Comparison of ENCODE assay signal across 12 cellular contexts in genomic region chr7:106281919-106282318, GRCh38. TPM values are rescaled to one million over a fixed set of nuclear protein-coding genes. Genes with fewer than 3 reads are reported as not detected.
DNase-seq lines count a peak whose midpoint lies in the region; ATAC-seq and TF ChIP-seq lines count a peak whose summit lies in the region.
"Had no signal": no experiment of that assay in that cellular context is flagged by ENCODE, and none has a peak within 500 bp of the region (broad histone marks: within the 10 kb centered on the region; RNA-seq: fewer than 3 reads in every experiment).

No MANE protein-coding gene starts in this region.

- H3K4me1 ChIP-seq in endodermal cell (ENCODE audit: control insufficient read depth, insufficient read depth, low read length) (no peaks in the 10 kb centered on the region), gastroesophageal sphincter (peaks cover 5 to 52% (median 12%) of the 10 kb centered on the region in 3 donors)

- peaks cover 59% of the 10 kb centered on the region for H3K4me1 Mint-ChIP-seq in activated CD4-positive, alpha-beta memory T cell treated with anti-CD3 and anti-CD28 coated beads for 36 hours (ENCODE audit: low read depth)
- H3K4me1 Mint-ChIP-seq in endodermal cell, result peaks cover 18% of the 10 kb centered on the region

- peaks cover 65% of the 10 kb centered on the region for H3K36me3 Mint-ChIP-seq in activated CD4-positive, alpha-beta memory T cell treated with anti-CD3 and anti-CD28 coated beads for 36 hours
- peaks cover 12% of the 10 kb centered on the region for H3K36me3 Mint-ChIP-seq in endodermal cell (ENCODE audit: low read depth)

- H3K9me3 Mint-ChIP-seq in activated CD4-positive, alpha-beta memory T cell treated with anti-CD3 and anti-CD28 coated beads for 36 hours, result no peaks in the 10 kb centered on the region
- no peaks in the 10 kb centered on the region for H3K9me3 Mint-ChIP-seq in endodermal cell
- H3K9me3 Mint-ChIP-seq: T-cell had no signal

- H3K27me3 ChIP-seq in endodermal cell (ENCODE audit: control insufficient read depth, insufficient read depth, low read length, poor library complexity, severe bottlenecking) (no peaks in the 10 kb centered on the region), gastroesophageal sphincter (no peaks in the 10 kb centered on the region)

- TF ChIP-seq POLR2A in gastroesophageal sphincter (IDR thresholded peaks at IDR 0.05), result no peak

- peaks cover 2% of the 10 kb centered on the region for H3K27me3 Mint-ChIP-seq in activated CD4-positive, alpha-beta memory T cell treated with anti-CD3 and anti-CD28 coated beads for 36 hours
- no peaks in the 10 kb centered on the region for H3K27me3 Mint-ChIP-seq in endodermal cell (ENCODE audit: insufficient read depth)
- H3K27me3 Mint-ChIP-seq: T-cell had no signal

- peaks cover 41% of the 10 kb centered on the region for H3K36me3 ChIP-seq in endodermal cell (ENCODE audit: control insufficient read depth, insufficient read depth, low read length)
- no peaks in the 10 kb centered on the region for H3K36me3 ChIP-seq in gastroesophageal sphincter

- intact Hi-C loops in activated CD4-positive, alpha-beta memory T cell treated with anti-CD3 and anti-CD28 coated beads for 36 hours (cut with micrococcal nuclease), result loop anchor here (5.0 to 10.0 kb wide), 3 partner anchors 453 to 1337 kb away; partner anchors contain the start of gene KMT2E

- no peak for TF ChIP-seq EP300 in gastroesophageal sphincter (IDR thresholded peaks at IDR 0.05)

- WGBS in endodermal cell (ENCODE audit: insufficient coverage in 1 of 2, insufficient read length in 1 of 2), 2 experiments, result 99 to 100% methylated on average over 3 of the region's 3 CpGs
- 99 to 100% methylated on average over 3 of the region's 3 CpGs for whole genome bisulfite sequencing in gastroesophageal sphincter (ENCODE audit: low coverage in 1 of 2), 2 donors

- H3K27ac ChIP-seq in endodermal cell (ENCODE audit: low read depth, low read length) (no peak overlapping the region), gastroesophageal sphincter (no peak overlapping the region)

- no peaks in the 10 kb centered on the region for H3K9me3 ChIP-seq in endodermal cell (ENCODE audit: control insufficient read depth, low read length)
- no peaks in the 10 kb centered on the region for H3K9me3 ChIP-seq in gastroesophageal sphincter

- CTCF ChIA-PET in activated CD4-positive, alpha-beta memory T cell treated with anti-CD3 and anti-CD28 coated beads for 36 hours (lab: Charles Lee), result interaction anchor here (1.3 to 1.4 kb wide), 2 partner anchors 84 to 106 kb away, joined by 3 to 5 read pairs; no protein-coding TSS in a partner anchor

- TF ChIP-seq CTCF in endodermal cell (conservative IDR thresholded peaks at IDR 0.05) (no peak), gastroesophageal sphincter (IDR thresholded peaks at IDR 0.05) (no peak)

- peak overlapping the region; percentile 97 for H3K4me3 ChIP-seq in endodermal cell (ENCODE audit: low read length)
- H3K4me3 ChIP-seq in gastroesophageal sphincter, result no peak overlapping the region

- POLR2A ChIA-PET in activated CD4-positive, alpha-beta memory T cell treated with anti-CD3 and anti-CD28 coated beads for 36 hours (lab: Charles Lee), result interaction anchor here (0.9 to 2.0 kb wide), 8 partner anchors 9 to 143 kb away, joined by 3 to 15 read pairs (median 4); no protein-coding TSS in a partner anchor

- peak overlapping the region; percentile 90 for H3K4me3 Mint-ChIP-seq in activated CD4-positive, alpha-beta memory T cell treated with anti-CD3 and anti-CD28 coated beads for 36 hours
- peak overlapping the region; percentile 73 for H3K4me3 Mint-ChIP-seq in endodermal cell

- ATAC-seq in stimulated activated naive CD8-positive, alpha-beta T cell treated with anti-CD3 and anti-CD28 coated beads, Interleukin-15, Interleukin-2, amounts not matched to agents 100 U/mL and 50 U/mL, for 24 hours, result no peak
- ATAC-seq in gastroesophageal sphincter, result no peak
- ATAC-seq: T-cell had no signal

- H3K9ac ChIP-seq in endodermal cell (ENCODE audit: extremely low read depth, low read length, poor library complexity, severe bottlenecking), result peak overlapping the region; percentile 9

- peak; percentile 55 for DNase-seq in activated CD8-positive, alpha-beta memory T cell treated with anti-CD3 and anti-CD28 coated beads, Interleukin-2, amount 50 U/mL, for 48 hours
- no peak for DNase-seq in activated CD8-positive, alpha-beta memory T cell treated with anti-CD3 and anti-CD28 coated beads, Interleukin-2, amount 50 U/mL, for 4 hours
- peak; percentile 49 for DNase-seq in activated CD4-positive, alpha-beta memory T cell treated with anti-CD3 and anti-CD28 coated beads for 36 hours
- DNase-seq in endodermal cell (no peak), DMS 273 (lab: John Stamatoyannopoulos, UW; ENCODE audit: unreplicated experiment) (no peak), nucleus accumbens (lab: John Stamatoyannopoulos, UW) (no peak)
- peak; percentile 23 for DNase-seq in stimulated activated naive CD8-positive, alpha-beta T cell treated with anti-CD3 and anti-CD28 coated beads, Interleukin-15, Interleukin-2, amounts not matched to agents 100 U/mL and 50 U/mL, for 24 hours
- DNase-seq: NCI-H1436; NK-92 treated with Interleukin-12 subunit alpha and Interleukin-12 subunit beta, amount 100 ng/mL, for 24 hours; retina; T-cell had no signal

- peak overlapping the region; percentile 98 for H3K27ac Mint-ChIP-seq in activated CD4-positive, alpha-beta memory T cell treated with anti-CD3 and anti-CD28 coated beads for 36 hours
- H3K27ac Mint-ChIP-seq in endodermal cell, result no peak overlapping the region
- H3K27ac Mint-ChIP-seq: T-cell had no signal

RNA-seq across cellular contexts. Expression of gene NAMPT, which starts 2.9 kb away (rescaled TPM):
- 100 to 1,000 TPM; 543 to 552 TPM for total RNA-seq in activated CD4-positive, alpha-beta memory T cell treated with anti-CD3 and anti-CD28 coated beads for 36 hours
- total RNA-seq in endodermal cell (100 to 1,000 TPM; 101 to 111 TPM), gastroesophageal sphincter (100 to 1,000 TPM in 3 of 4 donors, 10 to 100 TPM in 1; 63.1 to 611 (median 150) TPM)
- 65.9 TPM for polyA plus RNA-seq in endodermal cell (2013, experiment 1 of 2)
- 60.9 TPM for polyA plus RNA-seq in endodermal cell (2013, experiment 2 of 2)

Comparison
In these comparisons a context has a peak if more than half of its experiments do, and no peak if none do; other contexts are left out.
1. DNase-seq: peak in activated CD8-positive, alpha-beta memory T cell treated with anti-CD3 and anti-CD28 coated beads, Interleukin-2, amount 50 U/mL, for 48 hours (single experiment), activated CD4-positive, alpha-beta memory T cell treated with anti-CD3 and anti-CD28 coated beads for 36 hours (single experiment) and stimulated activated naive CD8-positive, alpha-beta T cell treated with anti-CD3 and anti-CD28 coated beads, Interleukin-15, Interleukin-2, amounts not matched to agents 100 U/mL and 50 U/mL, for 24 hours (single experiment); none in activated CD8-positive, alpha-beta memory T cell treated with anti-CD3 and anti-CD28 coated beads, Interleukin-2, amount 50 U/mL, for 4 hours (single experiment), endodermal cell (single experiment), DMS 273 (single experiment) and nucleus accumbens (0 of 56).